ENCODE assay signal across 21 cellular contexts in the genomic region with DNA sequence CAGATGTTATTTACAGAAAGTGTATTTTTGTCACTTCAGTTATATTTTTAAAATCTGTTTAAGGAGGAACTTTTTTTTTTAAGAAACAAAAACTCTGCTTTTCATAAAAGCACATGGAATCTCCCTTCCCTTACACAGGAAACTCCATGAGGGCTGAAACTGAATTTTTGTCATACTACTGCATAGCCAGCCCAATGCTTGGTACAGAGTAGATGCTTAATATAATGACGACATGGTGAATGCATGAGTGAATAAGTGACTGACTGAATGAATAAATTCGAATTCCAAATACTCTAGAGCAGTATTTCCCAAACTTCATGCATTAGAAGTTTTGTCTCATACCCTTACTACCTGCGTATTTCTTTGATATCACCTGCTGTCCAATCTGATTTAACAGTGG.
DNase-seq lines count a peak whose midpoint lies in the region; ATAC-seq, FAIRE-seq and TF ChIP-seq lines count a peak whose summit lies in the region.
"Had no signal": no experiment of that assay in that cellular context is flagged by ENCODE, and none has a peak within 500 bp of the region (broad histone marks: within the 10 kb centered on the region; RNA-seq: fewer than 3 reads in every experiment).

No MANE protein-coding gene starts in this region.

- no peaks in the 10 kb centered on the region; the same call in 1 of the 2 replicates for H3K27me3 Mint-ChIP-seq in HFFc6 (ENCODE audit: insufficient read depth)
- H3K27me3 Mint-ChIP-seq: CD4-positive, CD25-positive, alpha-beta regulatory T cell; CD8-positive, alpha-beta memory T cell had no signal

- H3K4me1 Mint-ChIP-seq in HFFc6 (ENCODE audit: low read depth), result peaks cover 21% of the 10 kb centered on the region

- TF ChIP-seq POLR2A in GM12891 (IDR thresholded peaks at IDR 0.05; ENCODE audit: low read depth, low read length) (no peak), GM12878 (IDR thresholded peaks at IDR 0.05; ENCODE audit: low read depth, low read length) (no peak)

- no peak overlapping the region for H3K4me3 Mint-ChIP-seq in HFFc6
- H3K4me3 Mint-ChIP-seq: CD4-positive, CD25-positive, alpha-beta regulatory T cell; CD8-positive, alpha-beta memory T cell; GM23338 had no signal

- ATAC-seq in GM12878 (peak; percentile 38; the same call in 1 of the 3 replicates), GM19463 (IDR thresholded peaks at IDR 0.05; ENCODE audit: unreplicated experiment) (no peak)
- no peak for ATAC-seq in activated CD4-positive, CD25-positive, alpha-beta regulatory T cell treated with anti-CD3 and anti-CD28 coated beads, Interleukin-2, amount 50 U/mL, for 24 hours

- H3K4me2 ChIP-seq in GM12878 (ENCODE audit: control insufficient read depth, insufficient read depth), result no peak overlapping the region
- no peak overlapping the region for H3K4me2 ChIP-seq in hepatocyte
- H3K4me2 ChIP-seq: GM23338 had no signal

- no peaks in the 10 kb centered on the region for H3K79me2 ChIP-seq in GM12878 (ENCODE audit: control insufficient read depth, insufficient read depth, low read length)
- H3K79me2 ChIP-seq in hepatocyte, result peaks cover 52% of the 10 kb centered on the region

- intact Hi-C loops in GM12878 (cut with micrococcal nuclease; ENCODE audit: unreplicated experiment), result no loop called here

- in situ Hi-C loops in GM12878 (cut with MboI), result no loop called here

- no peak for TF ChIP-seq RAD21 in GM12878 (IDR thresholded peaks at IDR 0.05; ENCODE audit: insufficient read depth, low read depth, low read length)

- H3K36me3 Mint-ChIP-seq in HFFc6 (ENCODE audit: low read depth), result peaks cover 20% of the 10 kb centered on the region

- H3K27ac Mint-ChIP-seq in HFFc6, result peak overlapping the region; percentile 14; the same call in 1 of the 2 replicates

- DNase-seq in GM12891 (ENCODE audit: insufficient read length, low spot score) (no peak), HFFc6 (no peak), GM12878 (ENCODE audit: low read depth, low spot score) (no peak), hepatocyte (ENCODE audit: low spot score) (no peak), NCI-H526 treated with DMSO at 0.1 percent for 48 hours (lab: John Stamatoyannopoulos, UW) (no peak)
- DNase-seq: ACHN; BE2C; C1 segment of cervical spinal cord; CD4-positive, CD25-positive, alpha-beta regulatory T cell; CD8-positive, alpha-beta memory T cell; COR-L47; DMS 273 treated with DMSO at 0.1 percent for 48 hours; DMS53; DND-41; HCEC 1CT; KG1 had no signal

- H3K27me3 ChIP-seq in GM12878 (replicated peaks in 1 of 2; ENCODE audit: control insufficient read depth in 2 of 2, insufficient read depth in 2 of 2, low read length in 1 of 2) (no peaks in the 10 kb centered on the region), hepatocyte (no peaks in the 10 kb centered on the region)
- H3K27me3 ChIP-seq: BE2C had no signal

- no peak for TF ChIP-seq EP300 in GM12878 (IDR thresholded peaks at IDR 0.05; ENCODE audit: borderline replicate concordance in 1 of 2, control insufficient read depth in 1 of 2, low read depth in 2 of 2, low read length in 2 of 2)

- CTCF ChIA-PET in GM12878 (lab: Yijun Ruan, JAX), result no interaction called here

- H2AFZ ChIP-seq in GM12878 (ENCODE audit: control insufficient read depth, low read depth, low read length) (no peak overlapping the region), hepatocyte (no peak overlapping the region)
- H2AFZ ChIP-seq: GM23338 had no signal

- H3K9me3 Mint-ChIP-seq in HFFc6, result no peaks in the 10 kb centered on the region
- H3K9me3 Mint-ChIP-seq: GM23338 had no signal

- WGBS in GM12878 (ENCODE audit: insufficient coverage, insufficient replicate concordance, low lambda C conversion rate, missing lambda C conversion rate), result 22% methylated on average over 3 of the region's 3 CpGs
- WGBS in hepatocyte (ENCODE audit: low lambda C conversion rate, missing lambda C conversion rate), result 93% methylated on average over 3 of the region's 3 CpGs

- no peaks in the 10 kb centered on the region for H3K9me3 ChIP-seq in GM12878 (replicated peaks; ENCODE audit: control insufficient read depth, insufficient read depth, low read length)
- H3K9me3 ChIP-seq in hepatocyte (ENCODE audit: low read depth), result no peaks in the 10 kb centered on the region
- H3K9me3 ChIP-seq: BE2C had no signal

- H3K4me3 ChIP-seq in GM12878, result no peak overlapping the region
- no peak overlapping the region for H3K4me3 ChIP-seq in hepatocyte
- H3K4me3 ChIP-seq: GM23338 had no signal

- SMC1A ChIA-PET in GM12878 (lab: Charles Lee; ENCODE audit: uncharacterized antibody, unreplicated experiment), result interaction anchor here (0.9 kb wide), 1 partner anchor 9 kb away, joined by 3 read pairs; no protein-coding TSS in a partner anchor

- TF ChIP-seq CTCF in HFFc6 (IDR thresholded peaks at IDR 0.05) (no peak), GM12878 (IDR thresholded peaks at IDR 0.05 in 2 of 3, conservative IDR thresholded peaks at IDR 0.05 in 1 of 3; ENCODE audit: control insufficient read depth in 2 of 3, extremely low read depth in 1 of 3, insufficient read depth in 1 of 3, low read depth in 3 of 3, low read length in 3 of 3) (no peak), hepatocyte (IDR thresholded peaks at IDR 0.05; ENCODE audit: poor library complexity) (no peak)

- no peak overlapping the region for H3K9ac ChIP-seq in GM12878 (ENCODE audit: control insufficient read depth, insufficient read depth, low read length)

- RAD21 ChIA-PET in GM12878 (lab: Charles Lee; ENCODE audit: unreplicated experiment), result no interaction called here

- FAIRE-seq in GM12891 (lab: Jason Lieb, UNC), result peak; percentile 57
- FAIRE-seq in GM12878 (lab: Jason Lieb, UNC), result no peak
- FAIRE-seq: A204.1, G401.6 had no signal

- H3K9me2 ChIP-seq in hepatocyte (replicated peaks; ENCODE audit: insufficient read depth), result no peaks in the 10 kb centered on the region

- no TSS peak for BruUV-seq in GM12878 (replicated peaks; lab: Mats Ljungman, UMichigan)

- H3K4me1 ChIP-seq in GM12878 (ENCODE audit: control insufficient read depth, insufficient read depth, low read length) (no peaks in the 10 kb centered on the region), hepatocyte (ENCODE audit: insufficient read depth) (no peaks in the 10 kb centered on the region)
- H3K4me1 ChIP-seq: BE2C had no signal

- H3K36me3 ChIP-seq in GM12878 (ENCODE audit: control insufficient read depth in 2 of 2, insufficient read depth in 2 of 2, low read length in 1 of 2) (no peaks in the 10 kb centered on the region; a peak in 1 of 4 replicates), hepatocyte (replicated peaks; ENCODE audit: insufficient read depth, low read depth) (no peaks in the 10 kb centered on the region)
- H3K36me3 ChIP-seq: BE2C had no signal

- POLR2A ChIA-PET in GM12878 (lab: Charles Lee), result no interaction called here

- no peak overlapping the region for H3K27ac ChIP-seq in GM12878 (ENCODE audit: control insufficient read depth, insufficient read depth)
- H3K27ac ChIP-seq in hepatocyte, result no peak overlapping the region

- H4K20me1 ChIP-seq in GM12878 (ENCODE audit: control insufficient read depth, insufficient read depth) (no peaks in the 10 kb centered on the region), hepatocyte (ENCODE audit: insufficient read depth, poor library complexity, severe bottlenecking) (peaks cover 6% of the 10 kb centered on the region)

TF ChIP-seq in GM12891, 5 proteins besides CTCF, POLR2A, EP300 and RAD21:
- no peak for TF ChIP-seq TAF1 (IDR thresholded peaks at IDR 0.05; ENCODE audit: low read depth, low read length)
- TF ChIP-seq POU2F2 (IDR thresholded peaks at IDR 0.05; ENCODE audit: low read depth, low read length), result no peak
- no peak for TF ChIP-seq PAX5 (IDR thresholded peaks at IDR 0.05; ENCODE audit: insufficient read depth, low read length, severe bottlenecking)
- no peak for TF ChIP-seq SPI1 (IDR thresholded peaks at IDR 0.05; ENCODE audit: low read depth, low read length)
- no peak for TF ChIP-seq POLR2AphosphoS5 (IDR thresholded peaks at IDR 0.05; ENCODE audit: low read depth, low read length)

TF ChIP-seq in GM12878, 131 proteins besides CTCF, POLR2A, EP300 and RAD21:
- TF ChIP-seq NFIC (IDR thresholded peaks at IDR 0.05; ENCODE audit: low read depth, low read length) (0 out of 2 replicates have a peak, but pooled peaks have one; percentile 25), ZNF217 (IDR thresholded peaks at IDR 0.05) (no peak), RCOR1 (conservative IDR thresholded peaks at IDR 0.05; ENCODE audit: low read depth, low read length) (no peak)
